Comparison of ENCODE assay signal across 23 cellular contexts in the genomic region with DNA sequence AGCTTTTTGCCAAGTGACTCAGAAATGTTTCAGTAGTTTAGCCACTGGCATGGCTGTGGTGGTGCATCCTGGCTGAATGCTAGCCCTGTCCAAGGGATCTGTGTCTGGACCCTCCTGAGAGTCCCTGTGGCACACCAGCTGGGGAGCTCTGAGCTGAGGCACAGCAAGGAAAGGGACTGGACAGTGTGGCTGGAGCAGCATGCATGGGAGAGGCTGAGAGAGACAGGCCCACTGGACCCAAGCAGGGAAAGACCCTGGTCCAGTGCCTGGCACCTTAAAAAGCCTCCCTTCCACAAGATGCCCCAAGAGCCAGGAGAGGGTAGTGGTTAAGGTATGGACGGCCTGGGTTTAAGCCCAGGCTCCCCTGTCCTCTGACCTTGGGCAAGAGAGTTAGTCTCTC. TPM values are rescaled to one million over a fixed set of nuclear protein-coding genes. Genes with fewer than 3 reads are reported as not detected.
DNase-seq lines count a peak whose midpoint lies in the region; ATAC-seq and TF ChIP-seq lines count a peak whose summit lies in the region.
"Had no signal": no experiment of that assay in that cellular context is flagged by ENCODE, and none has a peak within 500 bp of the region (broad histone marks: within the 10 kb centered on the region; RNA-seq: fewer than 3 reads in every experiment).

No MANE protein-coding gene starts in this region.

- no peak overlapping the region for H3K56ac ChIP-seq in IMR-90 (ENCODE audit: extremely low read depth, insufficient read depth, low read length)

- H3K9me3 ChIP-seq in IMR-90 (ENCODE audit: control insufficient read depth, insufficient read depth, low read length) (no peaks in the 10 kb centered on the region), neuronal stem cell (replicated peaks in 1 of 2; ENCODE audit: control insufficient read depth in 2 of 2, insufficient read depth in 1 of 2, low read depth in 1 of 2, low read length in 2 of 2) (no peaks in the 10 kb centered on the region)
- H3K9me3 ChIP-seq: BE2C, BLaER1 had no signal

- CTCF ChIA-PET in IMR-90 (lab: Yijun Ruan, JAX), result no interaction called here

- H2BK12ac ChIP-seq in neuronal stem cell (ENCODE audit: low read length), result no peak overlapping the region

- H3K4me2 ChIP-seq in IMR-90 (ENCODE audit: low read depth, low read length), result no peak overlapping the region
- H3K4me2 ChIP-seq in neuronal stem cell (ENCODE audit: insufficient read depth, low read length, poor library complexity, severe bottlenecking), result no peak overlapping the region
- H3K4me2 ChIP-seq: BLaER1 had no signal

- WGBS in IMR-90 (ENCODE audit: extremely low coverage in 2 of 2, insufficient read length in 1 of 2), 2 experiments, result no CpG with 5 or more reads among the region's 1 CpG
- WGBS in neuronal stem cell (ENCODE audit: extremely low coverage in 2 of 2, insufficient read length in 2 of 2, insufficient replicate concordance in 1 of 2), 2 donors, result no CpG with 5 or more reads among the region's 1 CpG

- no peaks in the 10 kb centered on the region for H3K4me1 ChIP-seq in IMR-90 (ENCODE audit: control insufficient read depth, insufficient read depth, low read length)
- H3K4me1 ChIP-seq in neuronal stem cell (ENCODE audit: control insufficient read depth in 2 of 2, insufficient read depth in 1 of 2, low read depth in 1 of 2, low read length in 2 of 2), result peaks cover 0 to 6% of the 10 kb centered on the region in 2 donors
- H3K4me1 ChIP-seq: BE2C, BLaER1 had no signal

- H4K5ac ChIP-seq in IMR-90 (ENCODE audit: low read depth, low read length), result no peak overlapping the region

- H3K27me3 ChIP-seq in IMR-90 (ENCODE audit: control insufficient read depth, insufficient read depth, low read length) (peaks cover 23% of the 10 kb centered on the region), neuronal stem cell (ENCODE audit: control insufficient read depth in 3 of 3, insufficient read depth in 3 of 3, low read depth in 1 of 3, low read length in 3 of 3) (peaks cover 0 to 43% (median 2%) of the 10 kb centered on the region in 3 experiments)
- H3K27me3 ChIP-seq: BE2C, BLaER1 had no signal

- H3K4ac ChIP-seq in IMR-90 (ENCODE audit: low read depth, low read length), result no peak overlapping the region
- H3K4ac ChIP-seq in neuronal stem cell (ENCODE audit: low read length), result no peak overlapping the region

- dilution Hi-C loops in IMR-90 (cut with HindIII; ENCODE audit: low sequenced_read_pairs, unreplicated experiment), result no loop called here

- no peak for TF ChIP-seq POLR2A in IMR-90 (IDR thresholded peaks at IDR 0.05; ENCODE audit: low read depth, low read length)

- no peak overlapping the region for H2BK15ac ChIP-seq in IMR-90 (ENCODE audit: low read depth, low read length)
- H2BK15ac ChIP-seq in neuronal stem cell (ENCODE audit: low read length), result no peak overlapping the region

- H3K23ac ChIP-seq in IMR-90 (ENCODE audit: low read depth, low read length) (no peak overlapping the region), neuronal stem cell (ENCODE audit: low read depth, low read length, poor library complexity) (no peak overlapping the region)

- H3K79me1 ChIP-seq in IMR-90 (ENCODE audit: low read depth in 1 of 2, low read length in 2 of 2), result no peaks in the 10 kb centered on the region
- no peaks in the 10 kb centered on the region for H3K79me1 ChIP-seq in neuronal stem cell (ENCODE audit: low read depth, low read length)

- H3K14ac ChIP-seq in IMR-90 (replicated peaks; ENCODE audit: low read depth, low read length), result no peak overlapping the region
- no peak overlapping the region for H3K14ac ChIP-seq in neuronal stem cell (ENCODE audit: low read length)

- H3K27ac ChIP-seq in IMR-90 (ENCODE audit: insufficient read depth, low read length), result no peak overlapping the region
- H3K27ac ChIP-seq in neuronal stem cell (replicated peaks; ENCODE audit: low read length), result no peak overlapping the region
- H3K27ac ChIP-seq: BLaER1 had no signal

- ATAC-seq in IMR-90 (ENCODE audit: low read depth) (no peak), HG02623 (IDR thresholded peaks at IDR 0.05; ENCODE audit: unreplicated experiment) (no peak)
- ATAC-seq: GM12878 had no signal

- no peak overlapping the region for H4K8ac ChIP-seq in IMR-90 (ENCODE audit: low read depth in 2 of 2, low read length in 2 of 2)
- no peak overlapping the region for H4K8ac ChIP-seq in neuronal stem cell (ENCODE audit: low read depth, low read length)

- H3K36me3 ChIP-seq in IMR-90 (ENCODE audit: control insufficient read depth, insufficient read depth, low read length) (no peaks in the 10 kb centered on the region), neuronal stem cell (replicated peaks in 1 of 2; ENCODE audit: control insufficient read depth in 2 of 2, insufficient read depth in 2 of 2, low read length in 2 of 2) (no peaks in the 10 kb centered on the region)
- H3K36me3 ChIP-seq: BE2C, BLaER1 had no signal

- peak overlapping the region; percentile 37 for H2AK9ac ChIP-seq in IMR-90 (replicated peaks; ENCODE audit: low read depth, low read length, poor library complexity)

- H3K9ac ChIP-seq in IMR-90 (ENCODE audit: low read depth, low read length), result no peak overlapping the region
- no peak overlapping the region for H3K9ac ChIP-seq in neuronal stem cell (ENCODE audit: low read depth, low read length, poor library complexity)
- H3K9ac ChIP-seq: BLaER1 had no signal

- no TSS peak for BruUV-seq in IMR-90 (replicated peaks; lab: Mats Ljungman, UMichigan)

- no peaks in the 10 kb centered on the region for H3K9me1 ChIP-seq in IMR-90 (ENCODE audit: insufficient read depth, low read length)

- DNase-seq in IMR-90 (no peak), neuronal stem cell (ENCODE audit: low spot score) (no peak), UCSD-AML1 (lab: John Stamatoyannopoulos, UW; ENCODE audit: unreplicated experiment) (no peak)
- DNase-seq in stimulated activated CD4-positive, alpha-beta T cell treated with anti-CD3 and anti-CD28 coated beads, Interleukin-4, amount 100 ng/mL, for 1 hour, result no peak
- DNase-seq: 8988T; ACHN; BE2C; C1 segment of cervical spinal cord; CD4-positive, alpha-beta memory T cell; CD4-positive, CD25-positive, alpha-beta regulatory T cell; CD8-positive, alpha-beta memory T cell; COR-L47; DMS 273 treated with DMSO at 0.1 percent for 48 hours; DMS153; DMS53; DMS79; DND-41; EL; GDM1 had no signal

- H3K18ac ChIP-seq in IMR-90 (ENCODE audit: low read depth, low read length), result no peak overlapping the region
- peak overlapping the region; percentile 32 for H3K18ac ChIP-seq in neuronal stem cell (ENCODE audit: low read length)

- no peak overlapping the region for H2AK5ac ChIP-seq in IMR-90 (ENCODE audit: low read depth, low read length)
- no peak overlapping the region for H2AK5ac ChIP-seq in neuronal stem cell (ENCODE audit: low read depth, low read length)

- H2AFZ ChIP-seq in IMR-90 (replicated peaks; ENCODE audit: low read length, poor library complexity), result no peak overlapping the region
- no peak overlapping the region for H2AFZ ChIP-seq in neuronal stem cell (ENCODE audit: low read length)

- TF ChIP-seq CTCF in IMR-90 (conservative IDR thresholded peaks at IDR 0.05; ENCODE audit: low read depth, low read length), result no peak

- no peak for TF ChIP-seq RAD21 in IMR-90 (IDR thresholded peaks at IDR 0.05; ENCODE audit: low read length)

- no peak overlapping the region for H2BK120ac ChIP-seq in IMR-90 (ENCODE audit: low read depth, low read length)
- no peak overlapping the region for H2BK120ac ChIP-seq in neuronal stem cell (ENCODE audit: low read depth, low read length)

- H4K91ac ChIP-seq in IMR-90 (ENCODE audit: insufficient read depth, low read depth, low read length) (no peak overlapping the region), neuronal stem cell (ENCODE audit: low read depth, low read length, poor library complexity) (no peak overlapping the region)

- no peak overlapping the region for H3K4me3 ChIP-seq in IMR-90 (ENCODE audit: insufficient read depth, low read depth, low read length)
- no peak overlapping the region for H3K4me3 ChIP-seq in neuronal stem cell (ENCODE audit: low read length in 2 of 2)
- H3K4me3 ChIP-seq: BLaER1, GM12878 had no signal

- POLR2A ChIA-PET in IMR-90 (lab: Charles Lee; ENCODE audit: unreplicated experiment), result no interaction called here

- H2BK20ac ChIP-seq in IMR-90 (ENCODE audit: low read depth, low read length), result no peak overlapping the region

- H2BK5ac ChIP-seq in IMR-90 (ENCODE audit: low read depth, low read length, poor library complexity, severe bottlenecking) (no peak overlapping the region), neuronal stem cell (ENCODE audit: low read length) (no peak overlapping the region)

- in situ Hi-C loops in IMR-90 (cut with MboI; ENCODE audit: low sequenced_read_pairs), result no loop called here

- H4K20me1 ChIP-seq in IMR-90 (ENCODE audit: insufficient read depth, low read length), result no peaks in the 10 kb centered on the region
- H4K20me1 ChIP-seq: BLaER1 had no signal

- intact Hi-C loops in IMR-90 (cut with micrococcal nuclease), result no loop called here

TF ChIP-seq in IMR-90, 13 proteins besides CTCF, POLR2A, EP300 and RAD21:
- TF ChIP-seq MAZ (IDR thresholded peaks at IDR 0.05; ENCODE audit: borderline replicate concordance, low read depth, low read length), result no peak
- TF ChIP-seq, protein P1, sequence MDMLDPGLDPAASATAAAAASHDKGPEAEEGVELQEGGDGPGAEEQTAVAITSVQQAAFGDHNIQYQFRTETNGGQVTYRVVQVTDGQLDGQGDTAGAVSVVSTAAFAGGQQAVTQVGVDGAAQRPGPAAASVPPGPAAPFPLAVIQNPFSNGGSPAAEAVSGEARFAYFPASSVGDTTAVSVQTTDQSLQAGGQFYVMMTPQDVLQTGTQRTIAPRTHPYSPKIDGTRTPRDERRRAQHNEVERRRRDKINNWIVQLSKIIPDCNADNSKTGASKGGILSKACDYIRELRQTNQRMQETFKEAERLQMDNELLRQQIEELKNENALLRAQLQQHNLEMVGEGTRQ (IDR thresholded peaks at IDR 0.05; ENCODE audit: low read depth, low read length), result no peak

RNA-seq across cellular contexts. Expression of gene FAAH, which starts 35.3 kb away (rescaled TPM):
- under 0.01 TPM in 1 of 2 replicates, not detected in the other for total RNA-seq in IMR-90 (2012; rRNA removed)
- 0.19 and 0.29 TPM in 2 replicates for polyA plus RNA-seq in IMR-90 (2012; rRNA removed)
- polyA plus RNA-seq in IMR-90 (2012; cell fraction: cytosol; rRNA removed), result 0.12 and 0.27 TPM in 2 replicates
- polyA plus RNA-seq in IMR-90 (2012; cell fraction: nucleus; rRNA removed; ENCODE audit: low replicate concordance), result 2.3 and 3.0 TPM in 2 replicates
- polyA plus RNA-seq in neuronal stem cell (2013, experiment 1 of 2), result 3.7 TPM
- polyA plus RNA-seq in neuronal stem cell (2013, experiment 2 of 2), result 3.5 TPM
- total RNA-seq: G401 had no signal
